Comparison of ENCODE assay signal across 8 cellular contexts in genomic region chr10:132939957-132940790, GRCh38. TPM values are rescaled to one million over a fixed set of nuclear protein-coding genes. Genes with fewer than 3 reads are reported as not detected.
DNase-seq lines count a peak whose midpoint lies in the region; ATAC-seq, FAIRE-seq and TF ChIP-seq lines count a peak whose summit lies in the region.

No MANE protein-coding gene starts in this region.

- CTCF ChIA-PET in endothelial cell of umbilical vein (lab: Charles Lee), result interaction anchor here (0.6 to 0.9 kb wide), 6 partner anchors 13 to 355 kb away, joined by 3 to 5 read pairs (median 4); no protein-coding TSS in a partner anchor

- FAIRE-seq in endothelial cell of umbilical vein (lab: Jason Lieb, UNC), result peak; percentile 43

- peaks cover 30% of the 10 kb centered on the region for H3K27me3 Mint-ChIP-seq in activated CD4-positive, alpha-beta T cell treated with anti-CD3 and anti-CD28 coated beads, Interleukin-2, amount 10 ng/mL, durations not matched to agents 24 days and 14 days
- peaks cover 28% of the 10 kb centered on the region for H3K27me3 Mint-ChIP-seq in nephron progenitor cell (ENCODE audit: low read depth, poor library complexity)

- peak; percentile 83 for DNase-seq in activated CD4-positive, alpha-beta T cell treated with anti-CD3 and anti-CD28 coated beads, Interleukin-2, amount 10 ng/mL, durations not matched to agents 24 days and 14 days
- DNase-seq in activated CD4-positive, alpha-beta T cell treated with anti-CD3 and anti-CD28 coated beads for 1 hour, result no peak
- DNase-seq in SW480 (ENCODE audit: low spot score) (peak; percentile 50), endothelial cell of umbilical vein (ENCODE audit: low read depth, low spot score) (peak; percentile 30), nephron progenitor cell (peak; percentile 81), NCI-H128 (lab: John Stamatoyannopoulos, UW; ENCODE audit: unreplicated experiment) (no peak), omental fat pad (ENCODE audit: low spot score) (no peak)

- ATAC-seq in HG02870 (IDR thresholded peaks at IDR 0.05; ENCODE audit: unreplicated experiment), result peak; percentile 61
- no peak for ATAC-seq in omental fat pad (ENCODE audit: low FRiP score)

- POLR2A ChIA-PET in endothelial cell of umbilical vein (lab: Charles Lee), result no interaction called here

- no peaks in the 10 kb centered on the region for H3K36me3 ChIP-seq in endothelial cell of umbilical vein (ENCODE audit: control insufficient read depth in 2 of 2, extremely low read depth in 1 of 2, insufficient read depth in 2 of 2, low read length in 2 of 2)

- no peaks in the 10 kb centered on the region for H3K9me3 Mint-ChIP-seq in activated CD4-positive, alpha-beta T cell treated with anti-CD3 and anti-CD28 coated beads, Interleukin-2, amount 10 ng/mL, durations not matched to agents 24 days and 14 days
- H3K9me3 Mint-ChIP-seq in nephron progenitor cell, result no peaks in the 10 kb centered on the region

- no peaks in the 10 kb centered on the region for H3K4me1 ChIP-seq in endothelial cell of umbilical vein (ENCODE audit: control insufficient read depth, extremely low read depth, insufficient read depth, low read length)

- no peaks in the 10 kb centered on the region for H3K9me3 ChIP-seq in endothelial cell of umbilical vein (replicated peaks; ENCODE audit: control insufficient read depth, insufficient read depth, low read length)

- no peak overlapping the region for H3K9ac ChIP-seq in endothelial cell of umbilical vein (replicated peaks; ENCODE audit: extremely low read depth, insufficient read depth, low read length)

- no peak for TF ChIP-seq POLR2A in endothelial cell of umbilical vein (IDR thresholded peaks at IDR 0.05; ENCODE audit: low read depth, low read length)

- TF ChIP-seq CTCF in endothelial cell of umbilical vein (IDR thresholded peaks at IDR 0.05; ENCODE audit: extremely low read depth in 1 of 2, insufficient read depth in 1 of 2, low read depth in 1 of 2, low read length in 2 of 2) (peak; percentile 72 to 84), nephron progenitor cell (IDR thresholded peaks at IDR 0.05) (peak; percentile 91), omental fat pad (IDR thresholded peaks at IDR 0.05) (no peak)

- no peaks in the 10 kb centered on the region for H3K27me3 ChIP-seq in endothelial cell of umbilical vein (ENCODE audit: control insufficient read depth in 2 of 2, insufficient read depth in 2 of 2, low read length in 2 of 2)

- H3K36me3 Mint-ChIP-seq in activated CD4-positive, alpha-beta T cell treated with anti-CD3 and anti-CD28 coated beads, Interleukin-2, amount 10 ng/mL, durations not matched to agents 24 days and 14 days (ENCODE audit: low read depth), result no peaks in the 10 kb centered on the region
- no peaks in the 10 kb centered on the region for H3K36me3 Mint-ChIP-seq in nephron progenitor cell (ENCODE audit: low read depth)

- intact Hi-C loops in activated CD4-positive, alpha-beta T cell treated with anti-CD3 and anti-CD28 coated beads, Interleukin-2, amount 10 ng/mL, durations not matched to agents 24 days and 14 days (cut with micrococcal nuclease), result loop anchor here (2.0 to 5.0 kb wide), 2 partner anchors 185 to 367 kb away; partner anchors contain the start of genes TUBGCP2 and ZNF511
- intact Hi-C loops in endothelial cell of umbilical vein (cut with micrococcal nuclease), result loop anchor here (2.0 to 5.0 kb wide), 4 partner anchors 202 to 387 kb away; no protein-coding TSS in a partner anchor

- H4K20me1 ChIP-seq in endothelial cell of umbilical vein (replicated peaks; ENCODE audit: control insufficient read depth, extremely low read depth, insufficient read depth, low read length), result no peaks in the 10 kb centered on the region

- H3K27ac Mint-ChIP-seq in activated CD4-positive, alpha-beta T cell treated with anti-CD3 and anti-CD28 coated beads, Interleukin-2, amount 10 ng/mL, durations not matched to agents 24 days and 14 days, result no peak overlapping the region
- no peak overlapping the region for H3K27ac Mint-ChIP-seq in nephron progenitor cell

- H3K4me3 Mint-ChIP-seq in activated CD4-positive, alpha-beta T cell treated with anti-CD3 and anti-CD28 coated beads, Interleukin-2, amount 10 ng/mL, durations not matched to agents 24 days and 14 days, result no peak overlapping the region
- H3K4me3 Mint-ChIP-seq in nephron progenitor cell, result peak overlapping the region; percentile 60

- H3K4me1 Mint-ChIP-seq in activated CD4-positive, alpha-beta T cell treated with anti-CD3 and anti-CD28 coated beads, Interleukin-2, amount 10 ng/mL, durations not matched to agents 24 days and 14 days, result peaks cover 2% of the 10 kb centered on the region
- peaks cover 22% of the 10 kb centered on the region for H3K4me1 Mint-ChIP-seq in nephron progenitor cell

- no peak overlapping the region for H2AFZ ChIP-seq in endothelial cell of umbilical vein (ENCODE audit: low read depth, low read length)

- H3K4me2 ChIP-seq in endothelial cell of umbilical vein (ENCODE audit: insufficient read depth, low read length), result no peak overlapping the region

- no peaks in the 10 kb centered on the region for H3K9me1 ChIP-seq in endothelial cell of umbilical vein (replicated peaks; ENCODE audit: control insufficient read depth, extremely low read depth, insufficient read depth, low read length)

- no peak overlapping the region for H3K27ac ChIP-seq in endothelial cell of umbilical vein (ENCODE audit: insufficient read depth, low read depth, low read length)

- dilution Hi-C loops in endothelial cell of umbilical vein (cut with MboI; ENCODE audit: extremely low pct_ligation_motif_present, low sequenced_read_pairs), result no loop called here

- H3K4me3 ChIP-seq in endothelial cell of umbilical vein (replicated peaks in 1 of 3; ENCODE audit: insufficient read depth in 1 of 3, low read depth in 1 of 3, low read length in 3 of 3), result no peak overlapping the region

- H3K79me2 ChIP-seq in endothelial cell of umbilical vein (ENCODE audit: control insufficient read depth, insufficient read depth, low read length), result no peaks in the 10 kb centered on the region

- no TSS peak for BruUV-seq in endothelial cell of umbilical vein (replicated peaks; lab: Mats Ljungman, UMichigan)

TF ChIP-seq in endothelial cell of umbilical vein, 7 proteins besides CTCF, POLR2A, EP300 and RAD21:
- TF ChIP-seq MAX (IDR thresholded peaks at IDR 0.05; ENCODE audit: insufficient read depth, insufficient read length) (no peak), POLR2AphosphoS5 (IDR thresholded peaks at IDR 0.05; ENCODE audit: insufficient read depth, low read depth, low read length) (no peak), MYC (IDR thresholded peaks at IDR 0.05; ENCODE audit: low read depth, low read length) (no peak), JUN (IDR thresholded peaks at IDR 0.05; ENCODE audit: borderline replicate concordance, insufficient read depth, insufficient read length, low read depth) (no peak), FOS (IDR thresholded peaks at IDR 0.05; ENCODE audit: borderline replicate concordance, insufficient read depth, low read length) (no peak), EZH2 (IDR thresholded peaks at IDR 0.05; ENCODE audit: borderline replicate concordance, low read depth, low read length, severe bottlenecking) (no peak), GATA2 (IDR thresholded peaks at IDR 0.05; ENCODE audit: insufficient read depth, insufficient read length, low read depth, low read length) (no peak)
TF ChIP-seq in endothelial cell of umbilical vein: peak in this region for 0.

RNA-seq across cellular contexts. Expression of gene CFAP46, which starts 2.2 kb away (rescaled TPM):
- total RNA-seq in activated CD4-positive, alpha-beta T cell treated with anti-CD3 and anti-CD28 coated beads, Interleukin-2, amount 10 ng/mL, durations not matched to agents 24 days and 14 days, result not detected in 2 replicates
- 0.75 and 1.1 TPM in 2 replicates for total RNA-seq in endothelial cell of umbilical vein
- 0.88 and 0.98 TPM in 2 replicates for polyA plus RNA-seq in endothelial cell of umbilical vein
- polyA plus RNA-seq in endothelial cell of umbilical vein (2011; cell fraction: cytosol; rRNA removed), result 1.2 TPM in 2 replicates
- 0.98 and 1.1 TPM in 2 replicates for polyA plus RNA-seq in endothelial cell of umbilical vein (2011; cell fraction: nucleus; rRNA removed)
- 1.4 and 1.6 TPM in 2 replicates for polyA plus RNA-seq in endothelial cell of umbilical vein (2012)
- 0.56 and 0.85 TPM in 2 replicates for polyA minus RNA-seq in endothelial cell of umbilical vein
- not detected for polyA minus RNA-seq in endothelial cell of umbilical vein (2011; cell fraction: cytosol; rRNA and poly(A)+ RNA removed)
- 0.38 and 0.72 TPM in 2 replicates for polyA minus RNA-seq in endothelial cell of umbilical vein (2011; cell fraction: nucleus; rRNA and poly(A)+ RNA removed)
- total RNA-seq in omental fat pad, result under 1 TPM in 2 of 4 donors, not detected in 2; 0.24 to 0.37 TPM

Comparison
In these comparisons a context has a peak if more than half of its experiments do, and no peak if none do; other contexts are left out.
1. DNase-seq: peak in activated CD4-positive, alpha-beta T cell treated with anti-CD3 and anti-CD28 coated beads, Interleukin-2, amount 10 ng/mL, durations not matched to agents 24 days and 14 days (single experiment), SW480 (single experiment), endothelial cell of umbilical vein (single experiment) and nephron progenitor cell (single experiment); none in activated CD4-positive, alpha-beta T cell treated with anti-CD3 and anti-CD28 coated beads for 1 hour (single experiment), NCI-H128 (single experiment) and omental fat pad (single experiment).
2. CTCF ChIP-seq: peak in endothelial cell of umbilical vein (2 of 2) and nephron progenitor cell (single experiment); none in omental fat pad (0 of 3).